In genomic region chr5:119393746-119394145, GRCh38 we compare ENCODE assay signal across 13 cellular contexts. TPM values are rescaled to one million over a fixed set of nuclear protein-coding genes. Genes with fewer than 3 reads are reported as not detected.
DNase-seq lines count a peak whose midpoint lies in the region; ATAC-seq and TF ChIP-seq lines count a peak whose summit lies in the region.
"Had no signal": no experiment of that assay in that cellular context is flagged by ENCODE, and none has a peak within 500 bp of the region (broad histone marks: within the 10 kb centered on the region; RNA-seq: fewer than 3 reads in every experiment).

No MANE protein-coding gene starts in this region.

- TF ChIP-seq CTCF in activated B cell treated with CpG ODN at 0.5 μM for 24 hours (IDR thresholded peaks at IDR 0.05) (no peak), esophagus squamous epithelium (IDR thresholded peaks at IDR 0.05) (no peak), adrenal gland (IDR thresholded peaks at IDR 0.05) (no peak), heart left ventricle (IDR thresholded peaks at IDR 0.05) (no peak)

- H3K4me3 ChIP-seq in esophagus squamous epithelium (no peak overlapping the region), adrenal gland (no peak overlapping the region), heart left ventricle (no peak overlapping the region)
- H3K4me3 ChIP-seq: Peyer's patch had no signal

- CTCF ChIA-PET in activated B cell treated with CpG ODN at 0.5 μM for 24 hours (lab: Charles Lee) = interaction anchor here (0.8 to 1.2 kb wide), 3 partner anchors 18 to 406 kb away, joined by 3 to 6 read pairs (median 6); no protein-coding TSS in a partner anchor

- H3K27me3 ChIP-seq in esophagus squamous epithelium (no peaks in the 10 kb centered on the region), adrenal gland (no peaks in the 10 kb centered on the region), heart left ventricle (no peaks in the 10 kb centered on the region)
- H3K27me3 ChIP-seq: Peyer's patch had no signal

- no peak for DNase-seq in activated T-cell treated with anti-CD3 and anti-CD28 coated beads, Interleukin-2, amount 50 U/mL, for 24 hours
- no peak for DNase-seq in activated T-cell treated with anti-CD3 and anti-CD28 coated beads for 4 hours
- no peak for DNase-seq in activated B cell treated with CpG ODN at 0.5 μM for 24 hours
- no peak for DNase-seq in esophagus squamous epithelium (lab: John Stamatoyannopoulos, UW)
- no peak for DNase-seq in stimulated activated effector memory CD8-positive, alpha-beta T cell treated with anti-CD3 and anti-CD28 coated beads, Interleukin-12 subunit alpha, Interleukin-12 subunit beta, amount 100 ng/mL, for 72 hours (ENCODE audit: low spot score in 2 of 2)
- DNase-seq in adrenal gland = no peak
- DNase-seq in left lobe of liver (ENCODE audit: low spot score) = no peak
- no peak for DNase-seq in heart left ventricle
- DNase-seq: amygdala; GDM1; Peyer's patch; stimulated activated naive CD4-positive, alpha-beta T cell treated with Interleukin-2 at 50 U/mL for 16 hours had no signal

- peaks cover 2% of the 10 kb centered on the region for H3K9me3 Mint-ChIP-seq in activated T-cell treated with anti-CD3 and anti-CD28 coated beads, Interleukin-2, amount 50 U/mL, for 24 hours
- H3K9me3 Mint-ChIP-seq in activated B cell treated with CpG ODN at 0.5 μM for 24 hours = no peaks in the 10 kb centered on the region
- H3K9me3 Mint-ChIP-seq in stimulated activated effector memory CD8-positive, alpha-beta T cell treated with anti-CD3 and anti-CD28 coated beads, Interleukin-12 subunit alpha, Interleukin-12 subunit beta, amount 100 ng/mL, for 72 hours = no peaks in the 10 kb centered on the region

- H3K27ac ChIP-seq in esophagus squamous epithelium (peak overlapping the region in 3 of 4 donors; percentile 17 to 59 (median 59)), adrenal gland (no peak overlapping the region), heart left ventricle (peak overlapping the region in 1 of 12 donors; percentile 38)
- H3K27ac ChIP-seq: Peyer's patch had no signal

- no peaks in the 10 kb centered on the region for H3K27me3 Mint-ChIP-seq in activated T-cell treated with anti-CD3 and anti-CD28 coated beads, Interleukin-2, amount 50 U/mL, for 24 hours
- no peaks in the 10 kb centered on the region for H3K27me3 Mint-ChIP-seq in activated B cell treated with CpG ODN at 0.5 μM for 24 hours

- H3K36me3 Mint-ChIP-seq in activated T-cell treated with anti-CD3 and anti-CD28 coated beads, Interleukin-2, amount 50 U/mL, for 24 hours (ENCODE audit: low read depth) = peaks cover 95% of the 10 kb centered on the region
- peaks cover 65% of the 10 kb centered on the region for H3K36me3 Mint-ChIP-seq in activated B cell treated with CpG ODN at 0.5 μM for 24 hours (ENCODE audit: low read depth)
- H3K36me3 Mint-ChIP-seq in stimulated activated effector memory CD8-positive, alpha-beta T cell treated with anti-CD3 and anti-CD28 coated beads, Interleukin-12 subunit alpha, Interleukin-12 subunit beta, amount 100 ng/mL, for 72 hours = peaks cover 98% of the 10 kb centered on the region

- peaks cover 15 to 80% (median 27%) of the 10 kb centered on the region in 3 donors for H3K4me1 ChIP-seq in esophagus squamous epithelium
- peaks cover 0 to 6% of the 10 kb centered on the region in 2 donors for H3K4me1 ChIP-seq in adrenal gland (replicated peaks in 1 of 2)
- peaks cover 0 to 68% (median 1%) of the 10 kb centered on the region in 12 donors for H3K4me1 ChIP-seq in heart left ventricle

- WGBS in esophagus squamous epithelium, 2 donors = 8 to 11% methylated on average over 1 of the region's 1 CpG
- 62 to 75% (median 72%) methylated on average over 1 of the region's 1 CpG for WGBS in adrenal gland, 4 donors
- WGBS in heart left ventricle, 4 donors = 78 to 88% (median 86%) methylated on average over 1 of the region's 1 CpG

- peak overlapping the region; percentile 53 for H3K4me3 Mint-ChIP-seq in activated T-cell treated with anti-CD3 and anti-CD28 coated beads, Interleukin-2, amount 50 U/mL, for 24 hours
- H3K4me3 Mint-ChIP-seq in activated B cell treated with CpG ODN at 0.5 μM for 24 hours = no peak overlapping the region
- H3K4me3 Mint-ChIP-seq in stimulated activated effector memory CD8-positive, alpha-beta T cell treated with anti-CD3 and anti-CD28 coated beads, Interleukin-12 subunit alpha, Interleukin-12 subunit beta, amount 100 ng/mL, for 72 hours = peak overlapping the region; percentile 56

- ATAC-seq in activated B cell treated with CpG ODN at 0.5 μM for 24 hours (ENCODE audit: low read depth) (no peak), left lobe of liver (no peak), heart left ventricle (no peak)
- peak; percentile 3 for ATAC-seq in stimulated activated effector memory CD8-positive, alpha-beta T cell treated with anti-CD3 and anti-CD28 coated beads, Interleukin-12 subunit alpha, Interleukin-12 subunit beta, amount 100 ng/mL, for 72 hours
- ATAC-seq: HepG2 had no signal

- H3K9me3 ChIP-seq in esophagus squamous epithelium (no peaks in the 10 kb centered on the region), adrenal gland (replicated peaks in 1 of 3) (no peaks in the 10 kb centered on the region), heart left ventricle (no peaks in the 10 kb centered on the region)
- H3K9me3 ChIP-seq: Peyer's patch had no signal

- peaks cover 98% of the 10 kb centered on the region for H3K4me1 Mint-ChIP-seq in activated T-cell treated with anti-CD3 and anti-CD28 coated beads, Interleukin-2, amount 50 U/mL, for 24 hours (ENCODE audit: low read depth)
- peaks cover 98% of the 10 kb centered on the region for H3K4me1 Mint-ChIP-seq in activated B cell treated with CpG ODN at 0.5 μM for 24 hours
- H3K4me1 Mint-ChIP-seq in stimulated activated effector memory CD8-positive, alpha-beta T cell treated with anti-CD3 and anti-CD28 coated beads, Interleukin-12 subunit alpha, Interleukin-12 subunit beta, amount 100 ng/mL, for 72 hours = peaks cover 81% of the 10 kb centered on the region

- intact Hi-C loops in activated B cell treated with CpG ODN at 0.5 μM for 24 hours (cut with micrococcal nuclease) = loop anchor here (1.0 kb wide), 1 partner anchor 8 kb away; no protein-coding TSS in a partner anchor
- intact Hi-C loops in esophagus squamous epithelium (cut with DNase I) = no loop called here
- intact Hi-C loops in adrenal gland (cut with DNase I) = no loop called here
- intact Hi-C loops in heart left ventricle (cut with DNase I) = no loop called here

- H3K36me3 ChIP-seq in esophagus squamous epithelium (peaks cover 5 to 11% (median 6%) of the 10 kb centered on the region in 3 donors), adrenal gland (replicated peaks in 1 of 2) (no peaks in the 10 kb centered on the region), heart left ventricle (peaks cover 0 to 28% (median 4%) of the 10 kb centered on the region in 9 donors)
- H3K36me3 ChIP-seq: Peyer's patch had no signal

- no peak for TF ChIP-seq POLR2A in esophagus squamous epithelium (IDR thresholded peaks at IDR 0.05)
- no peak for TF ChIP-seq POLR2A in adrenal gland (IDR thresholded peaks at IDR 0.05)
- no peak for TF ChIP-seq POLR2A in heart left ventricle (IDR thresholded peaks at IDR 0.05)

- POLR2A ChIA-PET in activated B cell treated with CpG ODN at 0.5 μM for 24 hours (lab: Charles Lee) = interaction anchor here (1.1 to 1.2 kb wide), 2 partner anchors 37 to 60 kb away, joined by 3 to 4 read pairs; no protein-coding TSS in a partner anchor

- H3K27ac Mint-ChIP-seq in activated T-cell treated with anti-CD3 and anti-CD28 coated beads, Interleukin-2, amount 50 U/mL, for 24 hours = peak overlapping the region; percentile 96
- H3K27ac Mint-ChIP-seq in activated B cell treated with CpG ODN at 0.5 μM for 24 hours = peak overlapping the region; percentile 74
- peak overlapping the region; percentile 89 for H3K27ac Mint-ChIP-seq in stimulated activated effector memory CD8-positive, alpha-beta T cell treated with anti-CD3 and anti-CD28 coated beads, Interleukin-12 subunit alpha, Interleukin-12 subunit beta, amount 100 ng/mL, for 72 hours

RNA-seq across cellular contexts. Expression of gene TNFAIP8, which starts 37.9 kb away (rescaled TPM):
- total RNA-seq in activated B cell treated with CpG ODN at 0.5 μM for 24 hours = 135 and 149 TPM in 2 replicates
- total RNA-seq in esophagus squamous epithelium = 10 to 100 TPM; 19.5 to 44.6 (median 34.9) TPM
- total RNA-seq in adrenal gland = 10 to 100 TPM in 2 of 8 donors, 1 to 10 TPM in 6; 1.4 to 12.7 (median 7.0) TPM
- 1 to 10 TPM; 3.1 to 6.3 (median 3.9) TPM for polyA plus RNA-seq in adrenal gland
- total RNA-seq in left lobe of liver = 2.4 TPM
- 10 to 100 TPM in 7 of 9 donors, 1 to 10 TPM in 2; 3.6 to 30.8 (median 13.9) TPM for total RNA-seq in heart left ventricle
- 1 to 10 TPM; 5.1 to 10.0 TPM for polyA plus RNA-seq in heart left ventricle

RNA-seq across cellular contexts. Expression of gene HSD17B4, which starts 58.6 kb away (rescaled TPM):
- total RNA-seq in activated B cell treated with CpG ODN at 0.5 μM for 24 hours (106 and 130 TPM in 2 replicates), esophagus squamous epithelium (100 to 1,000 TPM; 108 to 216 (median 141) TPM), adrenal gland (100 to 1,000 TPM; 245 to 596 (median 363) TPM), left lobe of liver (664 TPM), heart left ventricle (100 to 1,000 TPM; 156 to 277 (median 230) TPM)
- polyA plus RNA-seq in adrenal gland (100 to 1,000 TPM; 236 to 620 (median 337) TPM), heart left ventricle (100 to 1,000 TPM; 112 to 194 TPM)

Comparison
In these comparisons a context has a peak if more than half of its experiments do, and no peak if none do; other contexts are left out.
1. H3K27ac ChIP-seq: peak in esophagus squamous epithelium (3 of 4); none in adrenal gland (0 of 5).
2. Peak in every context shown above with its lines, with median percentiles within 50 percentile points of each other: H3K27ac Mint-ChIP-seq.